7 cellular contexts compared by ENCODE assay signal in genomic region chr3:30657914-30658313, GRCh38. TPM values are rescaled to one million over a fixed set of nuclear protein-coding genes. Genes with fewer than 3 reads are reported as not detected.
A peak's percentile ranks its signal among the peaks of the same experiment; 100 is the strongest.
DNase-seq lines count a peak whose midpoint lies in the region; ATAC-seq and TF ChIP-seq lines count a peak whose summit lies in the region.

No MANE protein-coding gene starts in this region.

- POLR2A ChIA-PET in activated naive CD8-positive, alpha-beta T cell treated with anti-CD3 and anti-CD28 coated beads, Interleukin-2, amount 10 ng/mL, durations not matched to agents 7 days and 5 days (lab: Charles Lee), result interaction anchor here (1.1 to 3.5 kb wide), 12 partner anchors 8 to 874 kb away, joined by 3 to 47 read pairs (median 6); partner anchors contain the start of genes STT3B and TGFBR2

- TF ChIP-seq CTCF in mesothelial cell of epicardium (IDR thresholded peaks at IDR 0.05; ENCODE audit: unreplicated experiment), result no peak

- H3K27me3 Mint-ChIP-seq in activated naive CD8-positive, alpha-beta T cell treated with anti-CD3 and anti-CD28 coated beads, Interleukin-2, amount 10 ng/mL, durations not matched to agents 7 days and 5 days, result no peaks in the 10 kb centered on the region
- no peaks in the 10 kb centered on the region for H3K27me3 Mint-ChIP-seq in mesothelial cell of epicardium (ENCODE audit: low read depth)

- H3K9me3 Mint-ChIP-seq in activated naive CD8-positive, alpha-beta T cell treated with anti-CD3 and anti-CD28 coated beads, Interleukin-2, amount 10 ng/mL, durations not matched to agents 7 days and 5 days, result no peaks in the 10 kb centered on the region
- no peaks in the 10 kb centered on the region for H3K9me3 Mint-ChIP-seq in mesothelial cell of epicardium

- no peak for DNase-seq in activated naive CD8-positive, alpha-beta T cell treated with anti-CD3 and anti-CD28 coated beads, Interleukin-2, amount 10 ng/mL, durations not matched to agents 7 days and 5 days
- DNase-seq in mesothelial cell of epicardium (ENCODE audit: low spot score in 2 of 2, unreplicated experiment in 2 of 2) (no peak), NOMO-1 treated with dmso at 0.1 percent for 144 hours (lab: John Stamatoyannopoulos, UW; ENCODE audit: unreplicated experiment) (no peak), cerebellar cortex (ENCODE audit: low spot score) (no peak), SKM-1 treated with dmso at 0.1 percent for 144 hours (lab: John Stamatoyannopoulos, UW; ENCODE audit: unreplicated experiment) (no peak)

- H3K4me3 Mint-ChIP-seq in activated naive CD8-positive, alpha-beta T cell treated with anti-CD3 and anti-CD28 coated beads, Interleukin-2, amount 10 ng/mL, durations not matched to agents 7 days and 5 days, result peak overlapping the region; percentile 82
- no peak overlapping the region for H3K4me3 Mint-ChIP-seq in mesothelial cell of epicardium

- ATAC-seq in GM19455 (IDR thresholded peaks at IDR 0.05; ENCODE audit: unreplicated experiment) (peak; percentile 31), HG03159 (IDR thresholded peaks at IDR 0.05; ENCODE audit: unreplicated experiment) (peak; percentile 25)
- ATAC-seq in activated naive CD8-positive, alpha-beta T cell treated with anti-CD3 and anti-CD28 coated beads, Interleukin-2, amount 10 ng/mL, durations not matched to agents 7 days and 5 days (ENCODE audit: low read depth), result peak; percentile 17

- H3K36me3 Mint-ChIP-seq in activated naive CD8-positive, alpha-beta T cell treated with anti-CD3 and anti-CD28 coated beads, Interleukin-2, amount 10 ng/mL, durations not matched to agents 7 days and 5 days, result peaks cover 59% of the 10 kb centered on the region
- H3K36me3 Mint-ChIP-seq in mesothelial cell of epicardium, result peaks cover 10% of the 10 kb centered on the region

- peak overlapping the region; percentile 96 for H3K27ac Mint-ChIP-seq in activated naive CD8-positive, alpha-beta T cell treated with anti-CD3 and anti-CD28 coated beads, Interleukin-2, amount 10 ng/mL, durations not matched to agents 7 days and 5 days
- H3K27ac Mint-ChIP-seq in mesothelial cell of epicardium, result peak overlapping the region; percentile 40

- H3K4me1 Mint-ChIP-seq in activated naive CD8-positive, alpha-beta T cell treated with anti-CD3 and anti-CD28 coated beads, Interleukin-2, amount 10 ng/mL, durations not matched to agents 7 days and 5 days, result peaks cover 84% of the 10 kb centered on the region
- H3K4me1 Mint-ChIP-seq in mesothelial cell of epicardium, result peaks cover 25% of the 10 kb centered on the region

RNA-seq across cellular contexts. Expression of gene TGFBR2, which starts 51.5 kb away (rescaled TPM):
- 10 to 100 TPM; 86.9 to 92.2 TPM for total RNA-seq in activated naive CD8-positive, alpha-beta T cell treated with anti-CD3 and anti-CD28 coated beads, Interleukin-2, amount 10 ng/mL, durations not matched to agents 7 days and 5 days
- 14.6 to 15.8 TPM (median 15.6 TPM) in 3 replicates for total RNA-seq in mesothelial cell of epicardium
